In the genomic region with DNA sequence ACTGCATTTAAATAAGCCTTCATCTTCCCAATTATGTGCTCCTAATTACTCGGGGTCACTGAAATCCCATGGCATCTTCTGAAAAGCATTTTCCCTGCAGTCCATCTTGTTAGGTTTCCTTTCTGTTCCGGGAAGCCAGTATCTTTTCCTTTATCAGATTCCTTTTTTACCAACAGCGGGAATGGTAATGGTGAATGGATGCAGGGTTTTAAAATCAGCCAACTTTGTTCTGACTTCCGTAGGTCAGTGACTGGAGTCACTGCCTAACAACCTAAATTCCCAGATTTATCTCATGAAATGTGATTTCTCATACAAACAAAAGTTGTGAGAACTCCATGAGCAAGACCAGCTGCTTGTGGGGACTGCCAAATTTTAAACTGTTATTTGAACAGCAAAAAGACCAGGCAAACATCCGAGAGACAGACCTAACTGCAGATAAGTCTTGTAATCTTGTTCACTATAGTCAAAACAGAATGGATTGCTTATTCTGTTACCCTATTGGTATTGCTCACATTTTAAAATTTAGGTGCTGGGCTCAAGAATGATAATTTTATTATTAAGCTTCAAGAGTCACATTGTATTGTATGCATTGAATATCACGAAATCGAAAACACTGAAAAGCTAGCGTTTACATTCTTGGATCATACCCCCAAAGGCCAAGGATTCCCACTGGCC, we compare ENCODE assay signal across 9 cellular contexts. TPM values are rescaled to one million over a fixed set of nuclear protein-coding genes. Genes with fewer than 3 reads are reported as not detected.
DNase-seq lines count a peak whose midpoint lies in the region; ATAC-seq, FAIRE-seq and TF ChIP-seq lines count a peak whose summit lies in the region.
"Had no signal": no experiment of that assay in that cellular context is flagged by ENCODE, and none has a peak within 500 bp of the region (broad histone marks: within the 10 kb centered on the region; RNA-seq: fewer than 3 reads in every experiment).

No MANE protein-coding gene starts in this region.

- peaks cover 9% of the 10 kb centered on the region for H3K4me1 Mint-ChIP-seq in MCF 10A (ENCODE audit: insufficient read depth, unreplicated experiment)
- H3K4me1 Mint-ChIP-seq in stimulated activated naive B cell treated with anti-CD40 and anti-IgM and Interleukin-4, amounts not matched to agents 10 μg/mL and 1 μg/mL and 100 μg/mL, for 72 hours = peaks cover 7 to 28% of the 10 kb centered on the region in 2 donors

- H3K27ac Mint-ChIP-seq in MCF 10A (ENCODE audit: low read depth, unreplicated experiment) = peak overlapping the region; percentile 69
- no peak overlapping the region for H3K27ac Mint-ChIP-seq in stimulated activated naive B cell treated with anti-CD40 and anti-IgM and Interleukin-4, amounts not matched to agents 10 μg/mL and 1 μg/mL and 100 μg/mL, for 72 hours

- CTCF ChIA-PET in IMR-90 (lab: Yijun Ruan, JAX) (interaction anchor here (1.0 to 2.0 kb wide), 4 partner anchors 93 to 379 kb away, joined by 3 to 7 read pairs (median 5); a partner anchor contains a TSS), MCF 10A (lab: Yijun Ruan, JAX) (interaction anchor here (0.6 to 3.5 kb wide), 20 partner anchors 8 to 1132 kb away, joined by 3 to 34 read pairs (median 6); a partner anchor contains a TSS)

- no peak overlapping the region; the same call in 1 of the 2 replicates for H2AK5ac ChIP-seq in IMR-90 (ENCODE audit: low read depth, low read length)

- peaks cover 10 to 33% of the 10 kb centered on the region in 2 experiments for H3K79me1 ChIP-seq in IMR-90 (ENCODE audit: low read depth in 1 of 2, low read length in 2 of 2)

- peak overlapping the region; percentile 60 for H3K9ac ChIP-seq in IMR-90 (ENCODE audit: low read depth, low read length)

- peaks cover 6% of the 10 kb centered on the region for H3K36me3 Mint-ChIP-seq in MCF 10A (ENCODE audit: insufficient read depth, unreplicated experiment)
- peaks cover 2 to 9% of the 10 kb centered on the region in 2 donors for H3K36me3 Mint-ChIP-seq in stimulated activated naive B cell treated with anti-CD40 and anti-IgM and Interleukin-4, amounts not matched to agents 10 μg/mL and 1 μg/mL and 100 μg/mL, for 72 hours

- dilution Hi-C loops in IMR-90 (cut with HindIII; ENCODE audit: low sequenced_read_pairs, unreplicated experiment) = no loop called here

- peak overlapping the region; percentile 69 for H4K91ac ChIP-seq in IMR-90 (ENCODE audit: insufficient read depth, low read depth, low read length)

- H3K4me3 Mint-ChIP-seq in MCF 10A (ENCODE audit: unreplicated experiment) = peak overlapping the region; percentile 91
- peak overlapping the region; percentile 97 for H3K4me3 Mint-ChIP-seq in stimulated activated naive B cell treated with anti-CD40 and anti-IgM and Interleukin-4, amounts not matched to agents 10 μg/mL and 1 μg/mL and 100 μg/mL, for 72 hours

- 0 out of 2 replicates have a peak overlapping the region, but pooled peaks have one; percentile 12 for H2BK20ac ChIP-seq in IMR-90 (ENCODE audit: low read depth, low read length)

- BruUV-seq in IMR-90 (replicated peaks; lab: Mats Ljungman, UMichigan) (no TSS peak), MCF 10A (replicated peaks; lab: Mats Ljungman, UMichigan) (no TSS peak)

- peak overlapping the region; percentile 70 for H3K4me2 ChIP-seq in IMR-90 (ENCODE audit: low read depth, low read length)

- H3K56ac ChIP-seq in IMR-90 (ENCODE audit: extremely low read depth, insufficient read depth, low read length) = 0 out of 2 replicates have a peak overlapping the region, but pooled peaks have one; percentile 5

- H3K14ac ChIP-seq in IMR-90 (replicated peaks; ENCODE audit: low read depth, low read length) = peak overlapping the region; percentile 29; the same call in 1 of the 2 replicates

- peak overlapping the region; percentile 56; the same call in 1 of the 2 replicates for H2BK120ac ChIP-seq in IMR-90 (ENCODE audit: low read depth, low read length)

- no peak overlapping the region for H2AK9ac ChIP-seq in IMR-90 (replicated peaks; ENCODE audit: low read depth, low read length, poor library complexity)

- H3K9me3 ChIP-seq in IMR-90 (ENCODE audit: control insufficient read depth, insufficient read depth, low read length) = no peaks in the 10 kb centered on the region

- H2BK15ac ChIP-seq in IMR-90 (ENCODE audit: low read depth, low read length) = no peak overlapping the region; the same call in 2 of the 3 replicates

- H3K9me1 ChIP-seq in IMR-90 (ENCODE audit: insufficient read depth, low read length) = no peaks in the 10 kb centered on the region; the same call in 1 of the 2 replicates

- peak; percentile 61 for DNase-seq in IMR-90
- no peak for DNase-seq in MCF 10A (ENCODE audit: unreplicated experiment)
- DNase-seq in left kidney (ENCODE audit: low read depth, low spot score) = peak; percentile 28
- no peak for DNase-seq in stimulated activated naive B cell treated with anti-CD40 and anti-IgM and Interleukin-4, amounts not matched to agents 10 μg/mL and 1 μg/mL and 100 μg/mL, for 72 hours
- DNase-seq in RCC 7860 (ENCODE audit: low spot score) = no peak
- no peak for DNase-seq in urothelium cell line (ENCODE audit: low spot score)
- no peak for DNase-seq in activated CD4-positive, alpha-beta T cell treated with anti-CD3 and anti-CD28 coated beads for 48 hours

- peak overlapping the region; percentile 25 to 87; a peak in 2 of 4 replicates for H4K8ac ChIP-seq in IMR-90 (ENCODE audit: low read depth in 2 of 2, low read length in 2 of 2)

- no peak for ATAC-seq in IMR-90 (ENCODE audit: low read depth)
- ATAC-seq in stimulated activated naive B cell treated with anti-CD40 and anti-IgM and Interleukin-4, amounts not matched to agents 10 μg/mL and 1 μg/mL and 100 μg/mL, for 72 hours (replicated peaks) = no peak
- ATAC-seq in GM19023 (IDR thresholded peaks at IDR 0.05; ENCODE audit: unreplicated experiment) = no peak

- 0% methylated on average over 1 of the region's 8 CpGs; no CpG with 5 or more reads in 1 of the 2 experiments for WGBS in IMR-90 (ENCODE audit: extremely low coverage in 2 of 2, insufficient read length in 1 of 2), 2 experiments

- H2BK5ac ChIP-seq in IMR-90 (ENCODE audit: low read depth, low read length, poor library complexity, severe bottlenecking) = peak overlapping the region; percentile 26

- peak overlapping the region; percentile 80 for H3K27ac ChIP-seq in IMR-90 (ENCODE audit: insufficient read depth, low read length)
- H3K27ac ChIP-seq: SK-N-MC had no signal

- no peak for TF ChIP-seq CTCF in IMR-90 (conservative IDR thresholded peaks at IDR 0.05; ENCODE audit: low read depth, low read length)
- no peak for TF ChIP-seq CTCF in MCF 10A (IDR thresholded peaks at IDR 0.05; ENCODE audit: unreplicated experiment)

- peaks cover 5% of the 10 kb centered on the region; the same call in 1 of the 2 replicates for H3K4me1 ChIP-seq in IMR-90 (ENCODE audit: control insufficient read depth, insufficient read depth, low read length)

- H3K4ac ChIP-seq in IMR-90 (ENCODE audit: low read depth, low read length) = peak overlapping the region; percentile 76

- no peaks in the 10 kb centered on the region for H3K9me3 Mint-ChIP-seq in MCF 10A (ENCODE audit: unreplicated experiment)
- no peaks in the 10 kb centered on the region for H3K9me3 Mint-ChIP-seq in stimulated activated naive B cell treated with anti-CD40 and anti-IgM and Interleukin-4, amounts not matched to agents 10 μg/mL and 1 μg/mL and 100 μg/mL, for 72 hours

- in situ Hi-C loops in IMR-90 (cut with MboI; ENCODE audit: low sequenced_read_pairs) = loop anchor here (10.0 kb wide), 1 partner anchor 388 kb away; no protein-coding TSS in a partner anchor

- FAIRE-seq in RCC 7860 (lab: Jason Lieb, UNC) = no peak
- no peak for FAIRE-seq in urothelium cell line (lab: Jason Lieb, UNC)

- no peaks in the 10 kb centered on the region for H3K27me3 ChIP-seq in IMR-90 (ENCODE audit: control insufficient read depth, insufficient read depth, low read length)

- H3K36me3 ChIP-seq in IMR-90 (ENCODE audit: control insufficient read depth, insufficient read depth, low read length) = no peaks in the 10 kb centered on the region

- peak overlapping the region; percentile 51 for H3K4me3 ChIP-seq in IMR-90 (ENCODE audit: insufficient read depth, low read depth, low read length)

- H4K5ac ChIP-seq in IMR-90 (ENCODE audit: low read depth, low read length) = peak overlapping the region; percentile 0

- H4K20me1 ChIP-seq in IMR-90 (ENCODE audit: insufficient read depth, low read length) = no peaks in the 10 kb centered on the region

- peak overlapping the region; percentile 95 for H2AFZ ChIP-seq in IMR-90 (replicated peaks; ENCODE audit: low read length, poor library complexity)

- peak overlapping the region; percentile 77 for H3K23ac ChIP-seq in IMR-90 (ENCODE audit: low read depth, low read length)

- peak overlapping the region; percentile 80; the same call in 1 of the 2 replicates for H3K18ac ChIP-seq in IMR-90 (ENCODE audit: low read depth, low read length)

- H3K27me3 Mint-ChIP-seq in MCF 10A (ENCODE audit: insufficient read depth, unreplicated experiment) = no peaks in the 10 kb centered on the region
- H3K27me3 Mint-ChIP-seq in stimulated activated naive B cell treated with anti-CD40 and anti-IgM and Interleukin-4, amounts not matched to agents 10 μg/mL and 1 μg/mL and 100 μg/mL, for 72 hours = peaks cover 17 to 22% of the 10 kb centered on the region in 2 donors

- intact Hi-C loops in IMR-90 (cut with micrococcal nuclease) = loop anchor here (1.0 to 10.0 kb wide), 4 partner anchors 116 to 308 kb away; a partner anchor contains a TSS
- intact Hi-C loops in MCF 10A (cut with micrococcal nuclease) = loop anchor here (10.0 kb wide), 1 partner anchor 298 kb away; no protein-coding TSS in a partner anchor

- POLR2A ChIA-PET in IMR-90 (lab: Charles Lee; ENCODE audit: unreplicated experiment) (interaction anchor here (1.6 kb wide), 1 partner anchor 160 kb away, joined by 9 read pairs; a partner anchor contains a TSS), MCF 10A (lab: Yijun Ruan, JAX) (interaction anchor here (0.6 to 2.8 kb wide), 8 partner anchors 9 to 415 kb away, joined by 3 to 32 read pairs (median 6); a partner anchor contains a TSS)

- no peak for TF ChIP-seq RAD21 in IMR-90 (IDR thresholded peaks at IDR 0.05; ENCODE audit: low read length)

- TF ChIP-seq POLR2A in IMR-90 (IDR thresholded peaks at IDR 0.05; ENCODE audit: low read depth, low read length) = no peak

TF ChIP-seq in IMR-90, 13 proteins besides CTCF, POLR2A, EP300 and RAD21 (continues in another document):
- TF ChIP-seq BHLHE40 (IDR thresholded peaks at IDR 0.05; ENCODE audit: low read depth, low read length) (no peak), MAZ (IDR thresholded peaks at IDR 0.05; ENCODE audit: borderline replicate concordance, low read depth, low read length) (no peak), MAFK (IDR thresholded peaks at IDR 0.05; ENCODE audit: low read depth, low read length) (no peak), RCOR1 (IDR thresholded peaks at IDR 0.05; ENCODE audit: insufficient replicate concordance, low read length) (no peak), MXI1 (IDR thresholded peaks at IDR 0.05; ENCODE audit: borderline replicate concordance, low read depth, low read length) (no peak), FOS (IDR thresholded peaks at IDR 0.05; ENCODE audit: low read depth, low read length) (no peak), CHD1 (IDR thresholded peaks at IDR 0.05; ENCODE audit: low read depth, low read length) (no peak)

RNA-seq across cellular contexts. Expression of a gene that starts 1.2 kb away (rescaled TPM):
- total RNA-seq in IMR-90 (2012; rRNA removed) = 10.4 and 10.6 TPM in 2 replicates
- polyA plus RNA-seq in IMR-90 (2012; rRNA removed) = 9.9 and 13.6 TPM in 2 replicates
- polyA plus RNA-seq in IMR-90 (2012; cell fraction: cytosol; rRNA removed) = 5.0 and 5.8 TPM in 2 replicates
- 4.9 and 22.0 TPM in 2 replicates for polyA plus RNA-seq in IMR-90 (2012; cell fraction: nucleus; rRNA removed; ENCODE audit: low replicate concordance)
- 10.3 and 14.7 TPM in 2 replicates for total RNA-seq in MCF 10A (2022)

Comparison
In these comparisons a context has a peak if more than half of its experiments do, and no peak if none do; other contexts are left out.
1. DNase-seq: peak in IMR-90 (single experiment) and left kidney (single experiment); none in MCF 10A (single experiment), stimulated activated naive B cell treated with anti-CD40 and anti-IgM and Interleukin-4, amounts not matched to agents 10 μg/mL and 1 μg/mL and 100 μg/mL, for 72 hours (single experiment), RCC 7860 (single experiment), urothelium cell line (single experiment) and activated CD4-positive, alpha-beta T cell treated with anti-CD3 and anti-CD28 coated beads for 48 hours (single experiment).